14 cellular contexts compared by ENCODE assay signal in genomic region chr7:111424768-111425167, GRCh38.
DNase-seq lines count a peak whose midpoint lies in the region; ATAC-seq, FAIRE-seq and TF ChIP-seq lines count a peak whose summit lies in the region.
"Had no signal": no experiment of that assay in that cellular context is flagged by ENCODE, and none has a peak within 500 bp of the region (broad histone marks: within the 10 kb centered on the region; RNA-seq: fewer than 3 reads in every experiment).

No MANE protein-coding gene starts in this region.

- no peak overlapping the region for H3K4ac ChIP-seq in mesenchymal stem cell (ENCODE audit: low read depth in 1 of 2, low read length in 2 of 2)

- H3K18ac ChIP-seq in mesenchymal stem cell (ENCODE audit: low read depth in 1 of 2, low read length in 2 of 2) = no peak overlapping the region

- no peak overlapping the region for H3K9ac ChIP-seq in mesenchymal stem cell (ENCODE audit: low read length)
- H3K9ac ChIP-seq: BLaER1 treated with 17β-estradiol and CSF1 and Interleukin-3, amounts not matched to agents 10 nM and 100 nM had no signal

- H3K9me3 ChIP-seq in mesenchymal stem cell (ENCODE audit: control insufficient read depth, low read length) = no peaks in the 10 kb centered on the region
- H3K9me3 ChIP-seq in aorta (ENCODE audit: control insufficient read depth, low read length) = no peaks in the 10 kb centered on the region
- H3K9me3 ChIP-seq: prostate gland had no signal

- H2BK15ac ChIP-seq in mesenchymal stem cell (ENCODE audit: low read depth, poor library complexity, severe bottlenecking) = no peak overlapping the region

- DNase-seq in COLO829 (ENCODE audit: low spot score) = peak; percentile 13
- peak; percentile 18 for DNase-seq in HuH-7.5 (ENCODE audit: low spot score)
- peak; percentile 59 for DNase-seq in bronchial epithelial cell (ENCODE audit: low read depth)
- peak; percentile 40 for DNase-seq in mesenchymal stem cell
- DNase-seq in lower leg skin (ENCODE audit: low spot score in 2 of 2) = no peak
- DNase-seq in aorta = no peak
- DNase-seq in sciatic nerve (ENCODE audit: low spot score) = no peak
- DNase-seq in NCI-H774 (lab: John Stamatoyannopoulos, UW) = no peak
- DNase-seq: GDM1; stimulated activated CD4-positive, alpha-beta T cell treated with anti-CD3 and anti-CD28 coated beads, Interleukin-4, amount 100 ng/mL, for 24 hours; stimulated activated naive CD4-positive, alpha-beta T cell; T-helper 17 cell had no signal

- no peak overlapping the region for H3K23ac ChIP-seq in mesenchymal stem cell (ENCODE audit: low read length in 2 of 2)

- intact Hi-C loops in lower leg skin (cut with DNase I; ENCODE audit: low total_unique reads) = no loop called here
- intact Hi-C loops in aorta (cut with DNase I) = no loop called here
- intact Hi-C loops in sciatic nerve (cut with DNase I) = no loop called here

- H2BK12ac ChIP-seq in mesenchymal stem cell (ENCODE audit: low read length in 2 of 2) = no peak overlapping the region

- H2AK5ac ChIP-seq in mesenchymal stem cell (ENCODE audit: low read length, severe bottlenecking) = no peak overlapping the region

- H3K4me2 ChIP-seq in mesenchymal stem cell (ENCODE audit: low read length, poor library complexity, severe bottlenecking) = no peak overlapping the region
- H3K4me2 ChIP-seq: BLaER1 treated with 17β-estradiol and CSF1 and Interleukin-3, amounts not matched to agents 10 nM and 100 nM had no signal

- H3K4me3 ChIP-seq in bronchial epithelial cell (ENCODE audit: low read depth, low read length) = no peak overlapping the region
- no peak overlapping the region for H3K4me3 ChIP-seq in mesenchymal stem cell (ENCODE audit: insufficient read depth in 1 of 2, low read depth in 1 of 2, low read length in 2 of 2)
- H3K4me3 ChIP-seq in lower leg skin (ENCODE audit: low read depth, poor library complexity, severe bottlenecking) = no peak overlapping the region
- H3K4me3 ChIP-seq in aorta (ENCODE audit: low read length in 2 of 2) = no peak overlapping the region
- H3K4me3 ChIP-seq: BLaER1 treated with 17β-estradiol and CSF1 and Interleukin-3, amounts not matched to agents 10 nM and 100 nM; prostate gland had no signal

- no peak overlapping the region for H2BK5ac ChIP-seq in mesenchymal stem cell (ENCODE audit: low read depth, low read length, poor library complexity, severe bottlenecking)

- H4K8ac ChIP-seq in mesenchymal stem cell (ENCODE audit: low read length) = no peak overlapping the region

- H3K4me1 ChIP-seq in mesenchymal stem cell (ENCODE audit: control insufficient read depth, insufficient read depth, low read depth, low read length) = no peaks in the 10 kb centered on the region
- no peaks in the 10 kb centered on the region for H3K4me1 ChIP-seq in aorta (ENCODE audit: control insufficient read depth in 1 of 2, insufficient read depth in 2 of 2, low read length in 2 of 2)
- H3K4me1 ChIP-seq: BLaER1 treated with 17β-estradiol and CSF1 and Interleukin-3, amounts not matched to agents 10 nM and 100 nM; prostate gland had no signal

- no peak for FAIRE-seq in bronchial epithelial cell (lab: Jason Lieb, UNC)

- TF ChIP-seq CTCF in bronchial epithelial cell (IDR thresholded peaks at IDR 0.05; ENCODE audit: insufficient read depth, low read length, severe bottlenecking) (no peak), lower leg skin (IDR thresholded peaks at IDR 0.05) (no peak)

- H4K91ac ChIP-seq in mesenchymal stem cell (ENCODE audit: low read length) = no peak overlapping the region

- H3K14ac ChIP-seq in mesenchymal stem cell (ENCODE audit: low read length in 2 of 2) = no peak overlapping the region

- no peaks in the 10 kb centered on the region for H3K79me1 ChIP-seq in mesenchymal stem cell (replicated peaks; ENCODE audit: low read length, poor library complexity, severe bottlenecking)

- TF ChIP-seq POLR2A in lower leg skin (IDR thresholded peaks at IDR 0.05) = no peak

- no peak overlapping the region for H2BK120ac ChIP-seq in mesenchymal stem cell (ENCODE audit: low read depth, low read length)

- no peaks in the 10 kb centered on the region for H3K27me3 ChIP-seq in bronchial epithelial cell (ENCODE audit: control insufficient read depth, insufficient read depth, low read length)
- H3K27me3 ChIP-seq in mesenchymal stem cell (ENCODE audit: control insufficient read depth in 1 of 2, insufficient read depth in 1 of 2, low read length in 2 of 2) = no peaks in the 10 kb centered on the region
- H3K27me3 ChIP-seq in aorta (ENCODE audit: control insufficient read depth in 1 of 2, insufficient read depth in 2 of 2, low read length in 1 of 2) = no peaks in the 10 kb centered on the region
- H3K27me3 ChIP-seq: BLaER1 treated with 17β-estradiol and CSF1 and Interleukin-3, amounts not matched to agents 10 nM and 100 nM had no signal

- ATAC-seq in aorta (ENCODE audit: low FRiP score) (no peak), sciatic nerve (no peak)
- ATAC-seq: T-helper 17 cell had no signal

- no peak overlapping the region for H2AFZ ChIP-seq in mesenchymal stem cell (ENCODE audit: low read depth, low read length)

- H3K36me3 ChIP-seq in bronchial epithelial cell (ENCODE audit: control insufficient read depth, insufficient read depth, low read length) (no peaks in the 10 kb centered on the region), mesenchymal stem cell (ENCODE audit: control insufficient read depth in 1 of 2, insufficient read depth in 2 of 2, low read depth in 1 of 2, low read length in 2 of 2) (no peaks in the 10 kb centered on the region), aorta (ENCODE audit: control insufficient read depth in 1 of 2, insufficient read depth in 2 of 2, low read length in 1 of 2) (no peaks in the 10 kb centered on the region)
- H3K36me3 ChIP-seq: BLaER1 treated with 17β-estradiol and CSF1 and Interleukin-3, amounts not matched to agents 10 nM and 100 nM; prostate gland had no signal

- H3K27ac ChIP-seq in mesenchymal stem cell (ENCODE audit: low read length, poor library complexity, severe bottlenecking) (no peak overlapping the region), aorta (ENCODE audit: low read depth in 1 of 2, low read length in 2 of 2) (no peak overlapping the region)
- H3K27ac ChIP-seq: BLaER1 treated with 17β-estradiol and CSF1 and Interleukin-3, amounts not matched to agents 10 nM and 100 nM; prostate gland had no signal

Comparison
In these comparisons a context has a peak if more than half of its experiments do, and no peak if none do; other contexts are left out.
1. DNase-seq: peak in COLO829 (single experiment), HuH-7.5 (single experiment), bronchial epithelial cell (single experiment) and mesenchymal stem cell (single experiment); none in lower leg skin (0 of 2), aorta (0 of 2), sciatic nerve (single experiment) and NCI-H774 (single experiment).